ENCODE assay signal across 18 cellular contexts in genomic region chr2:60091311-60091710, GRCh38.
"Had no signal": no experiment of that assay in that cellular context is flagged by ENCODE, and none has a peak within 500 bp of the region (broad histone marks: within the 10 kb centered on the region; RNA-seq: fewer than 3 reads in every experiment).

No MANE protein-coding gene starts in this region.

- H3K27me3 Mint-ChIP-seq: activated naive CD8-positive, alpha-beta T cell treated with anti-CD3 and anti-CD28 coated beads, Interleukin-2, amount 50 U/mL, for 24 hours; progenitor cell of endocrine pancreas had no signal

- H3K27ac Mint-ChIP-seq: activated naive CD4-positive, alpha-beta T cell treated with anti-CD3 and anti-CD28 coated beads for 36 hours; activated naive CD8-positive, alpha-beta T cell treated with anti-CD3 and anti-CD28 coated beads, Interleukin-2, amount 50 U/mL, for 24 hours; activated T-helper 2 cell treated with anti-CD3 and anti-CD28 coated beads, Interferon-gamma antibody, Interleukin-2, Interleukin-4, amounts not matched to agents 10 μg/mL and 5 μg/mL and 100 μg/mL, durations not matched to agents 14 hours and 24 hours and 36 hours; T-helper 2 cell treated with Interferon-gamma antibody and Interleukin-4, amounts not matched to agents 5 μg/mL and 100 μg/mL, for 36 hours had no signal

- H3K4me3 ChIP-seq: breast epithelium, gastrocnemius medialis, heart left ventricle, smooth muscle cell, upper lobe of left lung had no signal

- H3K27me3 ChIP-seq: breast epithelium, gastrocnemius medialis, heart left ventricle, upper lobe of left lung had no signal

- H3K4me1 Mint-ChIP-seq: activated naive CD8-positive, alpha-beta T cell treated with anti-CD3 and anti-CD28 coated beads, Interleukin-2, amount 50 U/mL, for 24 hours; nephron had no signal

- H3K36me3 ChIP-seq: breast epithelium, gastrocnemius medialis, heart left ventricle, upper lobe of left lung had no signal

- H3K9me3 ChIP-seq: breast epithelium, gastrocnemius medialis, heart left ventricle, upper lobe of left lung had no signal

- H3K9me3 Mint-ChIP-seq: activated naive CD4-positive, alpha-beta T cell treated with anti-CD3 and anti-CD28 coated beads for 36 hours; activated naive CD8-positive, alpha-beta T cell treated with anti-CD3 and anti-CD28 coated beads, Interleukin-2, amount 50 U/mL, for 24 hours; activated T-helper 2 cell treated with anti-CD3 and anti-CD28 coated beads, Interferon-gamma antibody, Interleukin-2, Interleukin-4, amounts not matched to agents 10 μg/mL and 5 μg/mL and 100 μg/mL, durations not matched to agents 14 hours and 24 hours and 36 hours; nephron; T-helper 2 cell treated with Interferon-gamma antibody and Interleukin-4, amounts not matched to agents 5 μg/mL and 100 μg/mL, for 36 hours had no signal

- H3K4me3 Mint-ChIP-seq: activated naive CD4-positive, alpha-beta T cell treated with anti-CD3 and anti-CD28 coated beads for 36 hours; activated naive CD8-positive, alpha-beta T cell treated with anti-CD3 and anti-CD28 coated beads, Interleukin-2, amount 50 U/mL, for 24 hours; nephron; T-helper 2 cell treated with Interferon-gamma antibody and Interleukin-4, amounts not matched to agents 5 μg/mL and 100 μg/mL, for 36 hours had no signal

- ATAC-seq: activated CD4-positive, CD25-positive, alpha-beta regulatory T cell treated with anti-CD3 and anti-CD28 coated beads, Interleukin-2, amount 50 U/mL, for 24 hours; activated naive CD8-positive, alpha-beta T cell treated with anti-CD3 and anti-CD28 coated beads, Interleukin-2, amount 50 U/mL, for 24 hours; gastrocnemius medialis; heart left ventricle; right cardiac atrium; stimulated activated naive CD8-positive, alpha-beta T cell treated with anti-CD3 and anti-CD28 coated beads, Interleukin-15, Interleukin-2, amounts not matched to agents 100 U/mL and 50 U/mL, for 24 hours had no signal

- DNase-seq: activated CD4-positive, alpha-beta T cell treated with anti-CD3 and anti-CD28 coated beads, Interleukin-2, amount 50 U/mL, for 48 hours; activated naive CD4-positive, alpha-beta T cell treated with anti-CD3 and anti-CD28 coated beads for 36 hours; activated naive CD8-positive, alpha-beta T cell treated with anti-CD3 and anti-CD28 coated beads, Interleukin-2, amount 50 U/mL, for 24 hours; aorta; gastrocnemius medialis; heart left ventricle; occipital lobe; right cardiac atrium; stimulated activated naive CD8-positive, alpha-beta T cell treated with anti-CD3 and anti-CD28 coated beads, Interleukin-15, Interleukin-2, amounts not matched to agents 100 U/mL and 50 U/mL, for 24 hours; upper lobe of left lung had no signal

- H3K4me1 ChIP-seq: breast epithelium, upper lobe of left lung had no signal

- H3K27ac ChIP-seq: breast epithelium, epithelial cell of prostate, gastrocnemius medialis, heart left ventricle, upper lobe of left lung had no signal
